ENCODE assay signal across 18 cellular contexts in genomic region chr7:54778696-54779285, GRCh38.
"Had no signal": no experiment of that assay in that cellular context is flagged by ENCODE, and none has a peak within 500 bp of the region (broad histone marks: within the 10 kb centered on the region; RNA-seq: fewer than 3 reads in every experiment).

No MANE protein-coding gene starts in this region.

- H3K4me3 ChIP-seq: ascending aorta, coronary artery, left ventricle myocardium inferior, ovary, prostate gland, spleen, thoracic aorta, upper lobe of left lung had no signal

- DNase-seq: activated CD4-positive, alpha-beta T cell treated with anti-CD3 and anti-CD28 coated beads, Interleukin-2, amount 50 U/mL, for 1 hour; activated CD4-positive, CD25-positive, alpha-beta regulatory T cell treated with anti-CD3 and anti-CD28 coated beads, Interleukin-2, amount 50 U/mL, for 72 hours; activated CD8-positive, alpha-beta T cell treated with anti-CD3 and anti-CD28 coated beads, Interleukin-2, amount 10 ng/mL, durations not matched to agents 7 days and 5 days; activated T-cell treated with anti-CD3 and anti-CD28 coated beads, Interleukin-2, amount 50 U/mL, for 1 hour; cerebellar nuclear complex; immature natural killer cell; kidney glomerular epithelial cell; left ventricle myocardium inferior; ovary; spleen; stimulated activated CD4-positive, alpha-beta T cell treated with anti-CD3 and anti-CD28 coated beads, Interleukin-4, amount 100 ng/mL, for 1 hour; stimulated activated naive CD4-positive, alpha-beta T cell; upper lobe of left lung; WERI-Rb-1 had no signal
